In genomic region chr1:226763741-226764264, GRCh38 we compare ENCODE assay signal across 11 cellular contexts. TPM values are rescaled to one million over a fixed set of nuclear protein-coding genes. Genes with fewer than 3 reads are reported as not detected.
DNase-seq lines count a peak whose midpoint lies in the region; ATAC-seq and TF ChIP-seq lines count a peak whose summit lies in the region.
"Had no signal": no experiment of that assay in that cellular context is flagged by ENCODE, and none has a peak within 500 bp of the region (broad histone marks: within the 10 kb centered on the region; RNA-seq: fewer than 3 reads in every experiment).

No MANE protein-coding gene starts in this region.

- H3K36me3 Mint-ChIP-seq in activated naive CD4-positive, alpha-beta T cell treated with anti-CD3 and anti-CD28 coated beads for 36 hours (ENCODE audit: low read depth): no peaks in the 10 kb centered on the region
- peaks cover 4% of the 10 kb centered on the region for H3K36me3 Mint-ChIP-seq in T-helper 17 cell (ENCODE audit: low read depth)
- H3K36me3 Mint-ChIP-seq in stimulated activated naive CD8-positive, alpha-beta T cell treated with anti-CD3 and anti-CD28 coated beads, Interleukin-15, Interleukin-2, amounts not matched to agents 100 ng/mL and 50 ng/mL, for 24 hours (ENCODE audit: low read depth): no peaks in the 10 kb centered on the region

- H3K27ac ChIP-seq in esophagus muscularis mucosa (replicated peaks in 1 of 4): no peak overlapping the region

- H3K27me3 Mint-ChIP-seq in activated naive CD4-positive, alpha-beta T cell treated with anti-CD3 and anti-CD28 coated beads for 36 hours (ENCODE audit: low read depth): no peaks in the 10 kb centered on the region
- peaks cover 6% of the 10 kb centered on the region for H3K27me3 Mint-ChIP-seq in T-helper 17 cell
- H3K27me3 Mint-ChIP-seq in stimulated activated naive CD8-positive, alpha-beta T cell treated with anti-CD3 and anti-CD28 coated beads, Interleukin-15, Interleukin-2, amounts not matched to agents 100 ng/mL and 50 ng/mL, for 24 hours: no peaks in the 10 kb centered on the region
- H3K27me3 Mint-ChIP-seq: central memory CD8-positive, alpha-beta T cell had no signal

- TF ChIP-seq POLR2A in esophagus muscularis mucosa (IDR thresholded peaks at IDR 0.05; ENCODE audit: low read depth): no peak

- 53% methylated on average over 5 of the region's 5 CpGs for WGBS in esophagus muscularis mucosa

- no peaks in the 10 kb centered on the region for H3K36me3 ChIP-seq in esophagus muscularis mucosa

- H3K27me3 ChIP-seq in esophagus muscularis mucosa: no peaks in the 10 kb centered on the region

- no peaks in the 10 kb centered on the region for H3K4me1 ChIP-seq in esophagus muscularis mucosa

- H3K9me3 Mint-ChIP-seq in activated naive CD4-positive, alpha-beta T cell treated with anti-CD3 and anti-CD28 coated beads for 36 hours: no peaks in the 10 kb centered on the region
- no peaks in the 10 kb centered on the region for H3K9me3 Mint-ChIP-seq in stimulated activated naive CD8-positive, alpha-beta T cell treated with anti-CD3 and anti-CD28 coated beads, Interleukin-15, Interleukin-2, amounts not matched to agents 100 ng/mL and 50 ng/mL, for 24 hours
- H3K9me3 Mint-ChIP-seq: IgD-negative memory B cell had no signal

- no peak for TF ChIP-seq EP300 in esophagus muscularis mucosa (IDR thresholded peaks at IDR 0.05)

- peaks cover 24% of the 10 kb centered on the region for H3K4me1 Mint-ChIP-seq in activated naive CD4-positive, alpha-beta T cell treated with anti-CD3 and anti-CD28 coated beads for 36 hours (ENCODE audit: low read depth)
- H3K4me1 Mint-ChIP-seq in T-helper 17 cell: peaks cover 12% of the 10 kb centered on the region
- peaks cover 29% of the 10 kb centered on the region for H3K4me1 Mint-ChIP-seq in stimulated activated naive CD8-positive, alpha-beta T cell treated with anti-CD3 and anti-CD28 coated beads, Interleukin-15, Interleukin-2, amounts not matched to agents 100 ng/mL and 50 ng/mL, for 24 hours (ENCODE audit: low read depth)

- no peak overlapping the region for H3K4me3 Mint-ChIP-seq in activated naive CD4-positive, alpha-beta T cell treated with anti-CD3 and anti-CD28 coated beads for 36 hours
- no peak overlapping the region for H3K4me3 Mint-ChIP-seq in T-helper 17 cell
- H3K4me3 Mint-ChIP-seq in stimulated activated naive CD8-positive, alpha-beta T cell treated with anti-CD3 and anti-CD28 coated beads, Interleukin-15, Interleukin-2, amounts not matched to agents 100 ng/mL and 50 ng/mL, for 24 hours: no peak overlapping the region

- intact Hi-C loops in activated naive CD4-positive, alpha-beta T cell treated with anti-CD3 and anti-CD28 coated beads for 36 hours (cut with micrococcal nuclease): no loop called here
- intact Hi-C loops in esophagus muscularis mucosa (cut with DNase I): no loop called here

- no peak for TF ChIP-seq CTCF in esophagus muscularis mucosa (IDR thresholded peaks at IDR 0.05)

- no peaks in the 10 kb centered on the region for H3K9me3 ChIP-seq in T-helper 17 cell (ENCODE audit: control insufficient read depth, low read length, poor library complexity, severe bottlenecking)
- no peaks in the 10 kb centered on the region for H3K9me3 ChIP-seq in esophagus muscularis mucosa

- H3K4me3 ChIP-seq in esophagus muscularis mucosa: no peak overlapping the region

- peak overlapping the region; percentile 1 for H3K27ac Mint-ChIP-seq in activated naive CD4-positive, alpha-beta T cell treated with anti-CD3 and anti-CD28 coated beads for 36 hours
- no peak overlapping the region for H3K27ac Mint-ChIP-seq in T-helper 17 cell
- peak overlapping the region; percentile 13 for H3K27ac Mint-ChIP-seq in stimulated activated naive CD8-positive, alpha-beta T cell treated with anti-CD3 and anti-CD28 coated beads, Interleukin-15, Interleukin-2, amounts not matched to agents 100 ng/mL and 50 ng/mL, for 24 hours
- H3K27ac Mint-ChIP-seq: IgD-negative memory B cell had no signal

- peak; percentile 53 for ATAC-seq in T-helper 17 cell

- peak; percentile 57 for DNase-seq in activated naive CD4-positive, alpha-beta T cell treated with anti-CD3 and anti-CD28 coated beads for 36 hours
- DNase-seq in activated naive CD4-positive, alpha-beta T cell (lab: John Stamatoyannopoulos, UW): no peak
- DNase-seq in T-helper 17 cell (no peak), fibroblast of peridontal ligament (ENCODE audit: extremely low read depth) (peak; percentile 76), esophagus muscularis mucosa (ENCODE audit: extremely low spot score) (no peak), AML-193 (lab: John Stamatoyannopoulos, UW) (no peak), NCI-H2171 (lab: John Stamatoyannopoulos, UW) (no peak)
- DNase-seq: DND-41 had no signal

- CTCF ChIA-PET in activated naive CD4-positive, alpha-beta T cell treated with anti-CD3 and anti-CD28 coated beads for 36 hours (lab: Charles Lee): interaction anchor here (0.7 to 1.2 kb wide), 3 partner anchors 14 to 36 kb away, joined by 3 to 5 read pairs (median 5); no protein-coding TSS in a partner anchor

RNA-seq across cellular contexts. Expression of gene ITPKB, which starts 24.7 kb away (rescaled TPM):
- total RNA-seq in activated naive CD4-positive, alpha-beta T cell treated with anti-CD3 and anti-CD28 coated beads for 36 hours: 10 to 100 TPM; 40.3 to 40.9 TPM
- total RNA-seq in T-helper 17 cell (100 to 1,000 TPM; 128 to 166 TPM), esophagus muscularis mucosa (100 to 1,000 TPM in 2 of 4 donors, 10 to 100 TPM in 2; 71.1 to 156 (median 116) TPM)

Comparison
In these comparisons a context has a peak if more than half of its experiments do, and no peak if none do; other contexts are left out.
1. DNase-seq: peak in activated naive CD4-positive, alpha-beta T cell treated with anti-CD3 and anti-CD28 coated beads for 36 hours (single experiment) and fibroblast of peridontal ligament (single experiment); none in activated naive CD4-positive, alpha-beta T cell (0 of 4), T-helper 17 cell (0 of 3), esophagus muscularis mucosa (single experiment), AML-193 (0 of 2) and NCI-H2171 (single experiment).